1 cellular context compared by ENCODE assay signal in the genomic region with DNA sequence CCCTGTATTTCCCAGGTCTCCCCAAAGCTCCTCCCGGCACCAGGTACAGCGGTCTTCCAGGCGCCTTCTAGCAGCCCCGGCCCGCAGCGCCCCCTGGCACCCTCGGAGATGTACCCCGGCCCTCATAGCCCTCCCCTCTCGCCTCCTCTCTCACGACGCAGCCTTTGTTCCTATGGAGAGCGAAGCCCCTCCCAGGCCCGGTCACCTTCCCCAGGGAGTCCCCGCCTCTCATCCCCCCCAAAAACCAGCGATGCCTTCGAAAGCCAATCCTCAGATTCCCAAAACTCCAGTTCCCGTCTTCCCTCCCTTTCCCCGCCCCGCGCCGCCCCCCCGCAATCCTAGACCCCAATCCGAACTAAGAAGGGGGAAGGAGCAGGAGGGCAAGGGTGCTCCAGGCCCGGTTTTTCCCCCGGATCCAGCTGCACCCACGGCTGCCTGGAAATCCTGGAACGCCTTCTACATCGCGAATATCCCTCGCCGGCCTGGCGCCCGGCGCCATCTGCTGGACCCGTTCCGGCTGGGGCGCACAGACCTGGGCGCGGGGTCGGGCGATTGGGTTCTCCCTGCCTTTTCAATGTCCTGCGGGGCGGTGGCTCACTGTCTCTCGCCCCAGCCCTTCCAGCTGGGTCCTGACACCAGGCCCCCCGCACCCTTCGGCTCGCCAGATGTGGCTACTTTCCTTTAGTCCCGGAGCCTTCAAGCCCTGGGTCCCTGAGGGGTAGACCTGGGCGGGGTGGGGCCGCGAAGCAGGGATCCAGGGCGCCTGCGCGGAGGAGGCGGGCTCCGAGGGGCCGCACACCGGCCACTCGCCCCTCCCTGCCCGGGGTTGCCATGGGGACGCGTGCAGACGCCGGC.
TF ChIP-seq lines count a peak whose summit lies in the region.

A gene with protein sequence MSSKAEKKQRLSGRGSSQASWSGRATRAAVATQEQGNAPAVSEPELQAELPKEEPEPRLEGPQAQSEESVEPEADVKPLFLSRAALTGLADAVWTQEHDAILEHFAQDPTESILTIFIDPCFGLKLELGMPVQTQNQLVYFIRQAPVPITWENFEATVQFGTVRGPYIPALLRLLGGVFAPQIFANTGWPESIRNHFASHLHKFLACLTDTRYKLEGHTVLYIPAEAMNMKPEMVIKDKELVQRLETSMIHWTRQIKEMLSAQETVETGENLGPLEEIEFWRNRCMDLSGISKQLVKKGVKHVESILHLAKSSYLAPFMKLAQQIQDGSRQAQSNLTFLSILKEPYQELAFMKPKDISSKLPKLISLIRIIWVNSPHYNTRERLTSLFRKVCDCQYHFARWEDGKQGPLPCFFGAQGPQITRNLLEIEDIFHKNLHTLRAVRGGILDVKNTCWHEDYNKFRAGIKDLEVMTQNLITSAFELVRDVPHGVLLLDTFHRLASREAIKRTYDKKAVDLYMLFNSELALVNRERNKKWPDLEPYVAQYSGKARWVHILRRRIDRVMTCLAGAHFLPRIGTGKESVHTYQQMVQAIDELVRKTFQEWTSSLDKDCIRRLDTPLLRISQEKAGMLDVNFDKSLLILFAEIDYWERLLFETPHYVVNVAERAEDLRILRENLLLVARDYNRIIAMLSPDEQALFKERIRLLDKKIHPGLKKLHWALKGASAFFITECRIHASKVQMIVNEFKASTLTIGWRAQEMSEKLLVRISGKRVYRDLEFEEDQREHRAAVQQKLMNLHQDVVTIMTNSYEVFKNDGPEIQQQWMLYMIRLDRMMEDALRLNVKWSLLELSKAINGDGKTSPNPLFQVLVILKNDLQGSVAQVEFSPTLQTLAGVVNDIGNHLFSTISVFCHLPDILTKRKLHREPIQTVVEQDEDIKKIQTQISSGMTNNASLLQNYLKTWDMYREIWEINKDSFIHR (N-terminal part only) (plus strand): TSS at position 844 of the 855 bp plus-strand sequence. CDS start 1,991 bp downstream, outside the sequence.

TF ChIP-seq in HepG2, 621 proteins besides CTCF, POLR2A, EP300 and RAD21 (continued from another document):
- TF ChIP-seq, protein P1, sequence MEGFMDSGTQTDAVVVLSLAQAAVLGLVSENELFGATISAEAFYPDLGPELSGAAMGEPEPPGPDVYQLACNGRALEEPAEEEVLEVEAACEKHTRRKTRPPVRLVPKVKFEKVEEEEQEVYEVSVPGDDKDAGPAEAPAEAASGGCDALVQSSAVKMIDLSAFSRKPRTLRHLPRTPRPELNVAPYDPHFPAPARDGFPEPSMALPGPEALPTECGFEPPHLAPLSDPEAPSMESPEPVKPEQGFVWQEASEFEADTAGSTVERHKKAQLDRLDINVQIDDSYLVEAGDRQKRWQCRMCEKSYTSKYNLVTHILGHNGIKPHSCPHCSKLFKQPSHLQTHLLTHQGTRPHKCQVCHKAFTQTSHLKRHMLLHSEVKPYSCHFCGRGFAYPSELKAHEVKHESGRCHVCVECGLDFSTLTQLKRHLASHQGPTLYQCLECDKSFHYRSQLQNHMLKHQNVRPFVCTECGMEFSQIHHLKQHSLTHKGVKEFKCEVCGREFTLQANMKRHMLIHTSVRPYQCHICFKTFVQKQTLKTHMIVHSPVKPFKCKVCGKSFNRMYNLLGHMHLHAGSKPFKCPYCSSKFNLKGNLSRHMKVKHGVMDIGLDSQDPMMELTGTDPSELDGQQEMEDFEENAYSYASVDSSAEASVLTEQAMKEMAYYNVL (CRISPR knock-in tag; IDR thresholded peaks at IDR 0.05; ENCODE audit: borderline replicate concordance), result no peak; the same call in 1 of the 2 replicates
- TF ChIP-seq STAG1 (CRISPR knock-in tag; IDR thresholded peaks at IDR 0.05) (peak; percentile 71), ZNF264 (CRISPR knock-in tag; IDR thresholded peaks at IDR 0.05) (no peak), MATR3 (CRISPR knock-in tag; IDR thresholded peaks at IDR 0.05) (no peak), ELF3 (CRISPR knock-in tag; IDR thresholded peaks at IDR 0.05) (peak; percentile 28; the same call in 1 of the 2 replicates), DR1 (CRISPR knock-in tag; IDR thresholded peaks at IDR 0.05) (no peak), ZNF792 (CRISPR knock-in tag; IDR thresholded peaks at IDR 0.05) (0 out of 2 replicates have a peak, but pooled peaks have one; percentile 23), ZNF850 (CRISPR knock-in tag; conservative IDR thresholded peaks at IDR 0.05) (no peak), ETV6 (CRISPR knock-in tag; conservative IDR thresholded peaks at IDR 0.05) (no peak), GFI1 (CRISPR knock-in tag; IDR thresholded peaks at IDR 0.05; ENCODE audit: borderline replicate concordance) (no peak; the same call in 1 of the 2 replicates), ZNF598 (CRISPR knock-in tag; IDR thresholded peaks at IDR 0.05; ENCODE audit: borderline replicate concordance) (peak; percentile 86; the same call in 1 of the 2 replicates)
TF ChIP-seq in HepG2: peak in this region for 106.
